Comparison of ENCODE assay signal across 1 cellular context in the genomic region with DNA sequence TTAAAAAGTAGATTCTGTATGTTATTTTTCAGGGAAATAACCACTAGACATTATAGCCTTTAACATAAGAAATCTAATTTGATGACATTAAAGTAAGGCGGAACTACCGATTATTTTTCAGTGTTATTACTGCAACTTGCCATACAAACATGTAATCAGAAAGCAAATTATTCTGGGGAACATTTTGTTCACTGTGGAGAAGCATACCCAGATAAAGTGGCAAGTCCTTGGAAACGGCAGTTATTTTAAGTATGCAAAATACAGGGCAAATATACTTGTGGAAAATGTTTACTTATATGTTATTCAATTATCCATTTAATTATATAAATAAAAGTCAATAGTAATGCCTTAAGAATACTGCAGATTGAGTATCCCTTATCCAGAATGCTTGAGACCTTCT.
TF ChIP-seq lines count a peak whose summit lies in the region.

No MANE protein-coding gene starts in this region.

TF ChIP-seq in GM23338, 12 proteins besides CTCF, POLR2A, EP300 and RAD21 (continued from another document):
- TF ChIP-seq, protein P1, sequence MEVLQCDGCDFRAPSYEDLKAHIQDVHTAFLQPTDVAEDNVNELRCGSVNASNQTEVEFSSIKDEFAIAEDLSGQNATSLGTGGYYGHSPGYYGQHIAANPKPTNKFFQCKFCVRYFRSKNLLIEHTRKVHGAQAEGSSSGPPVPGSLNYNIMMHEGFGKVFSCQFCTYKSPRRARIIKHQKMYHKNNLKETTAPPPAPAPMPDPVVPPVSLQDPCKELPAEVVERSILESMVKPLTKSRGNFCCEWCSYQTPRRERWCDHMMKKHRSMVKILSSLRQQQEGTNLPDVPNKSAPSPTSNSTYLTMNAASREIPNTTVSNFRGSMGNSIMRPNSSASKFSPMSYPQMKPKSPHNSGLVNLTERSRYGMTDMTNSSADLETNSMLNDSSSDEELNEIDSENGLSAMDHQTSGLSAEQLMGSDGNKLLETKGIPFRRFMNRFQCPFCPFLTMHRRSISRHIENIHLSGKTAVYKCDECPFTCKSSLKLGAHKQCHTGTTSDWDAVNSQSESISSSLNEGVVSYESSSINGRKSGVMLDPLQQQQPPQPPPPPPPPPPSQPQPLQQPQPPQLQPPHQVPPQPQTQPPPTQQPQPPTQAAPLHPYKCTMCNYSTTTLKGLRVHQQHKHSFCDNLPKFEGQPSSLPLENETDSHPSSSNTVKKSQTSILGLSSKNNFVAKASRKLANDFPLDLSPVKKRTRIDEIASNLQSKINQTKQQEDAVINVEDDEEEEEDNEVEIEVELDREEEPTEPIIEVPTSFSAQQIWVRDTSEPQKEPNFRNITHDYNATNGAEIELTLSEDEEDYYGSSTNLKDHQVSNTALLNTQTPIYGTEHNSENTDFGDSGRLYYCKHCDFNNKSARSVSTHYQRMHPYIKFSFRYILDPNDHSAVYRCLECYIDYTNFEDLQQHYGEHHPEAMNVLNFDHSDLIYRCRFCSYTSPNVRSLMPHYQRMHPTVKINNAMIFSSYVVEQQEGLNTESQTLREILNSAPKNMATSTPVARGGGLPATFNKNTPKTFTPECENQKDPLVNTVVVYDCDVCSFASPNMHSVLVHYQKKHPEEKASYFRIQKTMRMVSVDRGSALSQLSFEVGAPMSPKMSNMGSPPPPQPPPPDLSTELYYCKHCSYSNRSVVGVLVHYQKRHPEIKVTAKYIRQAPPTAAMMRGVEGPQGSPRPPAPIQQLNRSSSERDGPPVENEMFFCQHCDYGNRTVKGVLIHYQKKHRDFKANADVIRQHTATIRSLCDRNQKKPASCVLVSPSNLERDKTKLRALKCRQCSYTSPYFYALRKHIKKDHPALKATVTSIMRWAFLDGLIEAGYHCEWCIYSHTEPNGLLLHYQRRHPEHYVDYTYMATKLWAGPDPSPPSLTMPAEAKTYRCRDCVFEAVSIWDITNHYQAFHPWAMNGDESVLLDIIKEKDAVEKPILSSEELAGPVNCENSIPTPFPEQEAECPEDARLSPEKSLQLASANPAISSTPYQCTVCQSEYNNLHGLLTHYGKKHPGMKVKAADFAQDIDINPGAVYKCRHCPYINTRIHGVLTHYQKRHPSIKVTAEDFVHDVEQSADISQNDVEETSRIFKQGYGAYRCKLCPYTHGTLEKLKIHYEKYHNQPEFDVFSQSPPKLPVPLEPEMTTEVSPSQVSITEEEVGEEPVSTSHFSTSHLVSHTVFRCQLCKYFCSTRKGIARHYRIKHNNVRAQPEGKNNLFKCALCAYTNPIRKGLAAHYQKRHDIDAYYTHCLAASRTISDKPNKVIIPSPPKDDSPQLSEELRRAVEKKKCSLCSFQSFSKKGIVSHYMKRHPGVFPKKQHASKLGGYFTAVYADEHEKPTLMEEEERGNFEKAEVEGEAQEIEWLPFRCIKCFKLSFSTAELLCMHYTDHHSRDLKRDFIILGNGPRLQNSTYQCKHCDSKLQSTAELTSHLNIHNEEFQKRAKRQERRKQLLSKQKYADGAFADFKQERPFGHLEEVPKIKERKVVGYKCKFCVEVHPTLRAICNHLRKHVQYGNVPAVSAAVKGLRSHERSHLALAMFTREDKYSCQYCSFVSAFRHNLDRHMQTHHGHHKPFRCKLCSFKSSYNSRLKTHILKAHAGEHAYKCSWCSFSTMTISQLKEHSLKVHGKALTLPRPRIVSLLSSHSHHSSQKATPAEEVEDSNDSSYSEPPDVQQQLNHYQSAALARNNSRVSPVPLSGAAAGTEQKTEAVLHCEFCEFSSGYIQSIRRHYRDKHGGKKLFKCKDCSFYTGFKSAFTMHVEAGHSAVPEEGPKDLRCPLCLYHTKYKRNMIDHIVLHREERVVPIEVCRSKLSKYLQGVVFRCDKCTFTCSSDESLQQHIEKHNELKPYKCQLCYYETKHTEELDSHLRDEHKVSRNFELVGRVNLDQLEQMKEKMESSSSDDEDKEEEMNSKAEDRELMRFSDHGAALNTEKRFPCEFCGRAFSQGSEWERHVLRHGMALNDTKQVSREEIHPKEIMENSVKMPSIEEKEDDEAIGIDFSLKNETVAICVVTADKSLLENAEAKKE (CRISPR knock-in tag; IDR thresholded peaks at IDR 0.05), result no peak
- TF ChIP-seq, protein P2, sequence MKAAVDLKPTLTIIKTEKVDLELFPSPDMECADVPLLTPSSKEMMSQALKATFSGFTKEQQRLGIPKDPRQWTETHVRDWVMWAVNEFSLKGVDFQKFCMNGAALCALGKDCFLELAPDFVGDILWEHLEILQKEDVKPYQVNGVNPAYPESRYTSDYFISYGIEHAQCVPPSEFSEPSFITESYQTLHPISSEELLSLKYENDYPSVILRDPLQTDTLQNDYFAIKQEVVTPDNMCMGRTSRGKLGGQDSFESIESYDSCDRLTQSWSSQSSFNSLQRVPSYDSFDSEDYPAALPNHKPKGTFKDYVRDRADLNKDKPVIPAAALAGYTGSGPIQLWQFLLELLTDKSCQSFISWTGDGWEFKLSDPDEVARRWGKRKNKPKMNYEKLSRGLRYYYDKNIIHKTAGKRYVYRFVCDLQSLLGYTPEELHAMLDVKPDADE (IDR thresholded peaks at IDR 0.05), result no peak
